1 cellular context compared by ENCODE assay signal in the genomic region with DNA sequence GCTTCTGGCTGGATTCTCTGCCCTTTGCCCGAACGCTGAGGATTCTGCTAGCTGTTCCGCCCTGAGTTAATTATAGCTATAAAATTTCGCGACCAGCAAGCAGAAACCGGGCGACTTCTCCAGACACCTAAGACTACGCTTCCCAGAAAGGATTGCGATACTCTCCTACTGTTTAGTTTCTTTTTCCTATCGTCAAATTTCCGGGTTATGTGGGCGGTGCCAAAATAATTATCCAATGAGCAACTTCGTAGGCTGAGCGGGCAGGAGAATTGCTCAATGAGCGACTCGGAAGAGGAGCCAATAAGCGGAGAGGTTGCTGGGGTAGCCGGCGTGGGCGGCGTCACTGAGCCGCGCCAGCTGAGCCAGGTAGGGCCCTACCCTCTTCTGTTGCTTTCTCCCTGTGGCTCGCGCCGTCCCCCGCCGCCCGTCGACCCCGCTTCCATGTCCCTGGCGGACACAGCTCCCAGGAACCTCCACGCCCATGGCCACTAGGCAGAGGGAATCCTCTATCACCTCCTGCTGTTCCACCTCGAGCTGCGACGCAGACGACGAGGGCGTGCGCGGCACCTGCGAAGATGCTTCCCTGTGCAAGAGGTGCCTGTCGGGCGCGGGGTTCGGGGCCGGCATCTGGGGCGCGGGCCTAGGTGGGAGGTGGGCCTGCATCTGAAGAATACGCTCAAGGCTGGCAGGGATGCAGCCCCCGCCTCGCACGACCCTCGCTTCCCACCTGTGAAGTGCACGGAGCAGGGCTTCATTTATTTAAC.
TF ChIP-seq lines count a peak whose summit lies in the region.

Gene LCMT1, plus strand, starts transcription at position 340 of the 764 bp plus-strand sequence. Its CDS starts 142 bp downstream, at position 482.

TF ChIP-seq in HEK293, 187 proteins besides CTCF, POLR2A, EP300 and RAD21 (continued from another document and continues in another):
- TF ChIP-seq, protein P1, sequence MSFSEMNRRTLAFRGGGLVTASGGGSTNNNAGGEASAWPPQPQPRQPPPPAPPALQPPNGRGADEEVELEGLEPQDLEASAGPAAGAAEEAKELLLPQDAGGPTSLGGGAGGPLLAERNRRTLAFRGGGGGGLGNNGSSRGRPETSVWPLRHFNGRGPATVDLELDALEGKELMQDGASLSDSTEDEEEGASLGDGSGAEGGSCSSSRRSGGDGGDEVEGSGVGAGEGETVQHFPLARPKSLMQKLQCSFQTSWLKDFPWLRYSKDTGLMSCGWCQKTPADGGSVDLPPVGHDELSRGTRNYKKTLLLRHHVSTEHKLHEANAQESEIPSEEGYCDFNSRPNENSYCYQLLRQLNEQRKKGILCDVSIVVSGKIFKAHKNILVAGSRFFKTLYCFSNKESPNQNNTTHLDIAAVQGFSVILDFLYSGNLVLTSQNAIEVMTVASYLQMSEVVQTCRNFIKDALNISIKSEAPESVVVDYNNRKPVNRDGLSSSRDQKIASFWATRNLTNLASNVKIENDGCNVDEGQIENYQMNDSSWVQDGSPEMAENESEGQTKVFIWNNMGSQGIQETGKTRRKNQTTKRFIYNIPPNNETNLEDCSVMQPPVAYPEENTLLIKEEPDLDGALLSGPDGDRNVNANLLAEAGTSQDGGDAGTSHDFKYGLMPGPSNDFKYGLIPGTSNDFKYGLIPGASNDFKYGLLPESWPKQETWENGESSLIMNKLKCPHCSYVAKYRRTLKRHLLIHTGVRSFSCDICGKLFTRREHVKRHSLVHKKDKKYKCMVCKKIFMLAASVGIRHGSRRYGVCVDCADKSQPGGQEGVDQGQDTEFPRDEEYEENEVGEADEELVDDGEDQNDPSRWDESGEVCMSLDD (tag by site-specific recombination; IDR thresholded peaks at IDR 0.05) = no peak
- TF ChIP-seq ZNF664 (tag by site-specific recombination; IDR thresholded peaks at IDR 0.05) (no peak), SP2 (tag by site-specific recombination; IDR thresholded peaks at IDR 0.05) (peak; percentile 93), SCRT2 (tag by site-specific recombination; IDR thresholded peaks at IDR 0.05) (0 out of 2 replicates have a peak, but pooled peaks have one; percentile 7), MZF1 (tag by site-specific recombination; IDR thresholded peaks at IDR 0.05; ENCODE audit: borderline replicate concordance) (no peak), ZNF777 (tag by site-specific recombination; IDR thresholded peaks at IDR 0.05; ENCODE audit: borderline replicate concordance) (no peak), ZFP37 (tag by site-specific recombination; IDR thresholded peaks at IDR 0.05) (no peak), ZNF274 (IDR thresholded peaks at IDR 0.05; ENCODE audit: low read length) (no peak), ZNF274 (tag by site-specific recombination; IDR thresholded peaks at IDR 0.05; ENCODE audit: borderline replicate concordance) (no peak), HIC1 (tag by site-specific recombination; IDR thresholded peaks at IDR 0.05) (no peak), ZNF211 (tag by site-specific recombination; IDR thresholded peaks at IDR 0.05; ENCODE audit: low read depth) (no peak), ZNF473 (tag by site-specific recombination; IDR thresholded peaks at IDR 0.05) (no peak), ZNF10 (tag by site-specific recombination; IDR thresholded peaks at IDR 0.05) (no peak), MEIS1 (CRISPR knock-in tag; IDR thresholded peaks at IDR 0.05; ENCODE audit: borderline replicate concordance) (no peak), ZNF121 (tag by site-specific recombination; IDR thresholded peaks at IDR 0.05) (no peak), ZNF704 (tag by site-specific recombination; IDR thresholded peaks at IDR 0.05) (no peak), ZXDB (tag by site-specific recombination; IDR thresholded peaks at IDR 0.05) (no peak), ZNF280D (tag by site-specific recombination; IDR thresholded peaks at IDR 0.05) (no peak), ZNF175 (tag by site-specific recombination; IDR thresholded peaks at IDR 0.05) (no peak), ZNF19 (tag by site-specific recombination; IDR thresholded peaks at IDR 0.05; ENCODE audit: low read depth) (no peak), TCF7L2 (IDR thresholded peaks at IDR 0.05; ENCODE audit: borderline replicate concordance, low read depth, low read length) (no peak), ZNF513 (tag by site-specific recombination; IDR thresholded peaks at IDR 0.05) (no peak), SP3 (tag by site-specific recombination; IDR thresholded peaks at IDR 0.05) (peak; percentile 89), ZNF548 (tag by site-specific recombination; IDR thresholded peaks at IDR 0.05) (no peak), ZNF677 (tag by site-specific recombination; IDR thresholded peaks at IDR 0.05) (no peak), ZNF600 (tag by site-specific recombination; IDR thresholded peaks at IDR 0.05) (no peak), ZFP69B (tag by site-specific recombination; IDR thresholded peaks at IDR 0.05) (no peak), ZBTB1 (tag by site-specific recombination; IDR thresholded peaks at IDR 0.05) (no peak), ZBTB48 (tag by site-specific recombination; IDR thresholded peaks at IDR 0.05) (no peak), ZBTB17 (tag by site-specific recombination; IDR thresholded peaks at IDR 0.05) (no peak), ZNF791 (tag by site-specific recombination; IDR thresholded peaks at IDR 0.05) (no peak), ZNF747 (tag by site-specific recombination; IDR thresholded peaks at IDR 0.05) (no peak), ELK4 (IDR thresholded peaks at IDR 0.05; ENCODE audit: borderline replicate concordance, low read depth, low read length) (no peak), ZNF112 (tag by site-specific recombination; IDR thresholded peaks at IDR 0.05) (no peak)
- TF ChIP-seq, protein P2, sequence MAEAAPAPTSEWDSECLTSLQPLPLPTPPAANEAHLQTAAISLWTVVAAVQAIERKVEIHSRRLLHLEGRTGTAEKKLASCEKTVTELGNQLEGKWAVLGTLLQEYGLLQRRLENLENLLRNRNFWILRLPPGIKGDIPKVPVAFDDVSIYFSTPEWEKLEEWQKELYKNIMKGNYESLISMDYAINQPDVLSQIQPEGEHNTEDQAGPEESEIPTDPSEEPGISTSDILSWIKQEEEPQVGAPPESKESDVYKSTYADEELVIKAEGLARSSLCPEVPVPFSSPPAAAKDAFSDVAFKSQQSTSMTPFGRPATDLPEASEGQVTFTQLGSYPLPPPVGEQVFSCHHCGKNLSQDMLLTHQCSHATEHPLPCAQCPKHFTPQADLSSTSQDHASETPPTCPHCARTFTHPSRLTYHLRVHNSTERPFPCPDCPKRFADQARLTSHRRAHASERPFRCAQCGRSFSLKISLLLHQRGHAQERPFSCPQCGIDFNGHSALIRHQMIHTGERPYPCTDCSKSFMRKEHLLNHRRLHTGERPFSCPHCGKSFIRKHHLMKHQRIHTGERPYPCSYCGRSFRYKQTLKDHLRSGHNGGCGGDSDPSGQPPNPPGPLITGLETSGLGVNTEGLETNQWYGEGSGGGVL (tag by site-specific recombination; IDR thresholded peaks at IDR 0.05) = no peak
- TF ChIP-seq, protein P3, sequence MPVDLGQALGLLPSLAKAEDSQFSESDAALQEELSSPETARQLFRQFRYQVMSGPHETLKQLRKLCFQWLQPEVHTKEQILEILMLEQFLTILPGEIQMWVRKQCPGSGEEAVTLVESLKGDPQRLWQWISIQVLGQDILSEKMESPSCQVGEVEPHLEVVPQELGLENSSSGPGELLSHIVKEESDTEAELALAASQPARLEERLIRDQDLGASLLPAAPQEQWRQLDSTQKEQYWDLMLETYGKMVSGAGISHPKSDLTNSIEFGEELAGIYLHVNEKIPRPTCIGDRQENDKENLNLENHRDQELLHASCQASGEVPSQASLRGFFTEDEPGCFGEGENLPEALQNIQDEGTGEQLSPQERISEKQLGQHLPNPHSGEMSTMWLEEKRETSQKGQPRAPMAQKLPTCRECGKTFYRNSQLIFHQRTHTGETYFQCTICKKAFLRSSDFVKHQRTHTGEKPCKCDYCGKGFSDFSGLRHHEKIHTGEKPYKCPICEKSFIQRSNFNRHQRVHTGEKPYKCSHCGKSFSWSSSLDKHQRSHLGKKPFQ (tag by site-specific recombination; IDR thresholded peaks at IDR 0.05) = peak; percentile 10; the same call in 1 of the 2 replicates
- TF ChIP-seq, protein P4, sequence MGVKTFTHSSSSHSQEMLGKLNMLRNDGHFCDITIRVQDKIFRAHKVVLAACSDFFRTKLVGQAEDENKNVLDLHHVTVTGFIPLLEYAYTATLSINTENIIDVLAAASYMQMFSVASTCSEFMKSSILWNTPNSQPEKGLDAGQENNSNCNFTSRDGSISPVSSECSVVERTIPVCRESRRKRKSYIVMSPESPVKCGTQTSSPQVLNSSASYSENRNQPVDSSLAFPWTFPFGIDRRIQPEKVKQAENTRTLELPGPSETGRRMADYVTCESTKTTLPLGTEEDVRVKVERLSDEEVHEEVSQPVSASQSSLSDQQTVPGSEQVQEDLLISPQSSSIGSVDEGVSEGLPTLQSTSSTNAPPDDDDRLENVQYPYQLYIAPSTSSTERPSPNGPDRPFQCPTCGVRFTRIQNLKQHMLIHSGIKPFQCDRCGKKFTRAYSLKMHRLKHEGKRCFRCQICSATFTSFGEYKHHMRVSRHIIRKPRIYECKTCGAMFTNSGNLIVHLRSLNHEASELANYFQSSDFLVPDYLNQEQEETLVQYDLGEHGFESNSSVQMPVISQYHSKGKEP (tag by site-specific recombination; IDR thresholded peaks at IDR 0.05) = no peak
